Comparison of ENCODE assay signal across 1 cellular context in genomic region chr6:169164451-169164850, GRCh38.
TF ChIP-seq lines count a peak whose summit lies in the region.

No MANE protein-coding gene starts in this region.

TF ChIP-seq in K562, 482 proteins besides CTCF, POLR2A, EP300 and RAD21 (continued from another document):
- TF ChIP-seq, protein P1, sequence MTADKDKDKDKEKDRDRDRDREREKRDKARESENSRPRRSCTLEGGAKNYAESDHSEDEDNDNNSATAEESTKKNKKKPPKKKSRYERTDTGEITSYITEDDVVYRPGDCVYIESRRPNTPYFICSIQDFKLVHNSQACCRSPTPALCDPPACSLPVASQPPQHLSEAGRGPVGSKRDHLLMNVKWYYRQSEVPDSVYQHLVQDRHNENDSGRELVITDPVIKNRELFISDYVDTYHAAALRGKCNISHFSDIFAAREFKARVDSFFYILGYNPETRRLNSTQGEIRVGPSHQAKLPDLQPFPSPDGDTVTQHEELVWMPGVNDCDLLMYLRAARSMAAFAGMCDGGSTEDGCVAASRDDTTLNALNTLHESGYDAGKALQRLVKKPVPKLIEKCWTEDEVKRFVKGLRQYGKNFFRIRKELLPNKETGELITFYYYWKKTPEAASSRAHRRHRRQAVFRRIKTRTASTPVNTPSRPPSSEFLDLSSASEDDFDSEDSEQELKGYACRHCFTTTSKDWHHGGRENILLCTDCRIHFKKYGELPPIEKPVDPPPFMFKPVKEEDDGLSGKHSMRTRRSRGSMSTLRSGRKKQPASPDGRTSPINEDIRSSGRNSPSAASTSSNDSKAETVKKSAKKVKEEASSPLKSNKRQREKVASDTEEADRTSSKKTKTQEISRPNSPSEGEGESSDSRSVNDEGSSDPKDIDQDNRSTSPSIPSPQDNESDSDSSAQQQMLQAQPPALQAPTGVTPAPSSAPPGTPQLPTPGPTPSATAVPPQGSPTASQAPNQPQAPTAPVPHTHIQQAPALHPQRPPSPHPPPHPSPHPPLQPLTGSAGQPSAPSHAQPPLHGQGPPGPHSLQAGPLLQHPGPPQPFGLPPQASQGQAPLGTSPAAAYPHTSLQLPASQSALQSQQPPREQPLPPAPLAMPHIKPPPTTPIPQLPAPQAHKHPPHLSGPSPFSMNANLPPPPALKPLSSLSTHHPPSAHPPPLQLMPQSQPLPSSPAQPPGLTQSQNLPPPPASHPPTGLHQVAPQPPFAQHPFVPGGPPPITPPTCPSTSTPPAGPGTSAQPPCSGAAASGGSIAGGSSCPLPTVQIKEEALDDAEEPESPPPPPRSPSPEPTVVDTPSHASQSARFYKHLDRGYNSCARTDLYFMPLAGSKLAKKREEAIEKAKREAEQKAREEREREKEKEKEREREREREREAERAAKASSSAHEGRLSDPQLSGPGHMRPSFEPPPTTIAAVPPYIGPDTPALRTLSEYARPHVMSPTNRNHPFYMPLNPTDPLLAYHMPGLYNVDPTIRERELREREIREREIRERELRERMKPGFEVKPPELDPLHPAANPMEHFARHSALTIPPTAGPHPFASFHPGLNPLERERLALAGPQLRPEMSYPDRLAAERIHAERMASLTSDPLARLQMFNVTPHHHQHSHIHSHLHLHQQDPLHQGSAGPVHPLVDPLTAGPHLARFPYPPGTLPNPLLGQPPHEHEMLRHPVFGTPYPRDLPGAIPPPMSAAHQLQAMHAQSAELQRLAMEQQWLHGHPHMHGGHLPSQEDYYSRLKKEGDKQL (CRISPR knock-in tag; IDR thresholded peaks at IDR 0.05; ENCODE audit: borderline replicate concordance): no peak
- TF ChIP-seq, protein P2, sequence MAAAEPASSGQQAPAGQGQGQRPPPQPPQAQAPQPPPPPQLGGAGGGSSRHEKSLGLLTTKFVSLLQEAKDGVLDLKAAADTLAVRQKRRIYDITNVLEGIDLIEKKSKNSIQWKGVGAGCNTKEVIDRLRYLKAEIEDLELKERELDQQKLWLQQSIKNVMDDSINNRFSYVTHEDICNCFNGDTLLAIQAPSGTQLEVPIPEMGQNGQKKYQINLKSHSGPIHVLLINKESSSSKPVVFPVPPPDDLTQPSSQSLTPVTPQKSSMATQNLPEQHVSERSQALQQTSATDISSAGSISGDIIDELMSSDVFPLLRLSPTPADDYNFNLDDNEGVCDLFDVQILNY (CRISPR knock-in tag; IDR thresholded peaks at IDR 0.05): no peak
- TF ChIP-seq ATF1 (CRISPR knock-in tag; IDR thresholded peaks at IDR 0.05) (no peak), ATF1 (tag; IDR thresholded peaks at IDR 0.05) (no peak)
TF ChIP-seq in K562: peak in this region for 0.
